Comparison of ENCODE assay signal across 15 cellular contexts in genomic region chr13:59493436-59493965, GRCh38.
DNase-seq lines count a peak whose midpoint lies in the region; ATAC-seq and TF ChIP-seq lines count a peak whose summit lies in the region.
"Had no signal": no experiment of that assay in that cellular context is flagged by ENCODE, and none has a peak within 500 bp of the region (broad histone marks: within the 10 kb centered on the region; RNA-seq: fewer than 3 reads in every experiment).

No MANE protein-coding gene starts in this region.

- no peak overlapping the region for H3K4me2 ChIP-seq in GM23338
- H3K4me2 ChIP-seq: BLaER1 treated with 17β-estradiol and CSF1 and Interleukin-3, amounts not matched to agents 10 nM and 100 nM had no signal

- peak overlapping the region; percentile 73; the same call in 1 of the 2 replicates for H2AFZ ChIP-seq in GM23338
- H2AFZ ChIP-seq: GM23248 had no signal

- no peaks in the 10 kb centered on the region for H3K36me3 Mint-ChIP-seq in GM23338 (ENCODE audit: low read depth)
- H3K36me3 Mint-ChIP-seq: CD4-positive, CD25-positive, alpha-beta regulatory T cell had no signal

- no peak for ATAC-seq in GM23338
- ATAC-seq: HepG2 had no signal

- H3K4me3 ChIP-seq in GM12865 (ENCODE audit: low read depth, low read length) (no peak overlapping the region), GM23338 (no peak overlapping the region)
- H3K4me3 ChIP-seq: BLaER1 treated with 17β-estradiol and CSF1 and Interleukin-3, amounts not matched to agents 10 nM and 100 nM; GM23248 had no signal

- no peaks in the 10 kb centered on the region for H3K9me2 ChIP-seq in GM23338 (ENCODE audit: insufficient read depth)

- no peaks in the 10 kb centered on the region for H4K20me1 ChIP-seq in GM23338 (replicated peaks; ENCODE audit: insufficient read depth)
- H4K20me1 ChIP-seq: BLaER1 treated with 17β-estradiol and CSF1 and Interleukin-3, amounts not matched to agents 10 nM and 100 nM had no signal

- H3K27ac ChIP-seq in GM23338 (ENCODE audit: low read depth) = no peak overlapping the region
- H3K27ac ChIP-seq: BLaER1 treated with 17β-estradiol and CSF1 and Interleukin-3, amounts not matched to agents 10 nM and 100 nM; GM23248 had no signal

- H3K4me3 Mint-ChIP-seq in GM23338 = no peak overlapping the region
- H3K4me3 Mint-ChIP-seq: CD4-positive, CD25-positive, alpha-beta regulatory T cell had no signal

- no peaks in the 10 kb centered on the region for H3K27me3 ChIP-seq in GM23338 (ENCODE audit: insufficient read depth)
- H3K27me3 ChIP-seq: BLaER1 treated with 17β-estradiol and CSF1 and Interleukin-3, amounts not matched to agents 10 nM and 100 nM had no signal

- H3K27ac Mint-ChIP-seq in GM23338 = no peak overlapping the region
- H3K27ac Mint-ChIP-seq: CD4-positive, CD25-positive, alpha-beta regulatory T cell had no signal

- H3K4me1 Mint-ChIP-seq in GM23338 = peaks cover 29% of the 10 kb centered on the region
- H3K4me1 Mint-ChIP-seq: CD4-positive, CD25-positive, alpha-beta regulatory T cell had no signal

- H3K4me1 ChIP-seq in GM23338 (ENCODE audit: insufficient read depth) = peaks cover 7% of the 10 kb centered on the region; the same call in 1 of the 2 replicates
- H3K4me1 ChIP-seq: BLaER1 treated with 17β-estradiol and CSF1 and Interleukin-3, amounts not matched to agents 10 nM and 100 nM had no signal

- DNase-seq in GM12865 (ENCODE audit: low read depth) (peak; percentile 4), GM23338 (ENCODE audit: low spot score) (no peak), OCI-M1 (lab: John Stamatoyannopoulos, UW) (peak; percentile 43), kidney tubule cell (ENCODE audit: low spot score) (peak; percentile 16), NCI-H748 (lab: John Stamatoyannopoulos, UW; ENCODE audit: unreplicated experiment) (no peak), OCI-M2 (lab: John Stamatoyannopoulos, UW; ENCODE audit: unreplicated experiment) (no peak), hepatic stellate cell (ENCODE audit: low spot score) (no peak)
- DNase-seq: ACHN, DMS53, GF-D8, GM23248, H7 had no signal

- H3K36me3 ChIP-seq in GM23338 (ENCODE audit: insufficient read depth) = no peaks in the 10 kb centered on the region
- H3K36me3 ChIP-seq: BLaER1 treated with 17β-estradiol and CSF1 and Interleukin-3, amounts not matched to agents 10 nM and 100 nM had no signal

- no peaks in the 10 kb centered on the region for H3F3A ChIP-seq in GM23338 (replicated peaks; ENCODE audit: low read depth)

- no peaks in the 10 kb centered on the region for H3K79me2 ChIP-seq in GM23338 (replicated peaks; ENCODE audit: insufficient read depth)

- H3K9me3 Mint-ChIP-seq in GM23338 = no peaks in the 10 kb centered on the region

- TF ChIP-seq CTCF in GM12865 (IDR thresholded peaks at IDR 0.05; ENCODE audit: insufficient read depth, low read depth, low read length, missing control alignments) (no peak), GM23338 (conservative IDR thresholded peaks at IDR 0.05; ENCODE audit: low read depth in 2 of 2) (no peak)

- H3K27me3 Mint-ChIP-seq in GM23338 (ENCODE audit: insufficient read depth, low read depth, poor library complexity) = no peaks in the 10 kb centered on the region
- H3K27me3 Mint-ChIP-seq: CD4-positive, CD25-positive, alpha-beta regulatory T cell had no signal

TF ChIP-seq in GM23338, 12 proteins besides CTCF, POLR2A, EP300 and RAD21 (continues in another document):
- TF ChIP-seq EZH2 (IDR thresholded peaks at IDR 0.05; ENCODE audit: low read depth, unreplicated experiment) (no peak), CREB1 (CRISPR knock-in tag; IDR thresholded peaks at IDR 0.05; ENCODE audit: low read depth) (no peak), EZH2phosphoT487 (IDR thresholded peaks at IDR 0.05; ENCODE audit: unreplicated experiment) (no peak), ZNF114 (CRISPR knock-in tag; IDR thresholded peaks at IDR 0.05) (no peak), ETS1 (IDR thresholded peaks at IDR 0.05) (no peak), STAT1 (IDR thresholded peaks at IDR 0.05; ENCODE audit: unreplicated experiment) (no peak), POLR2AphosphoS5 (IDR thresholded peaks at IDR 0.05; ENCODE audit: low read depth) (no peak), ZNF331 (CRISPR knock-in tag; IDR thresholded peaks at IDR 0.05; ENCODE audit: low read depth) (no peak), NANOG (IDR thresholded peaks at IDR 0.05; ENCODE audit: borderline replicate concordance) (no peak), ZNF462 (CRISPR knock-in tag; IDR thresholded peaks at IDR 0.05) (no peak)

Comparison
In these comparisons a context has a peak if more than half of its experiments do, and no peak if none do; other contexts are left out.
1. DNase-seq: peak in GM12865 (single experiment), OCI-M1 (single experiment) and kidney tubule cell (single experiment); none in GM23338 (single experiment), NCI-H748 (single experiment), OCI-M2 (single experiment) and hepatic stellate cell (single experiment).